Comparison of ENCODE assay signal across 8 cellular contexts in genomic region chr7:135335628-135336139, GRCh38.
DNase-seq lines count a peak whose midpoint lies in the region; ATAC-seq and TF ChIP-seq lines count a peak whose summit lies in the region.

No MANE protein-coding gene starts in this region.

- no peaks in the 10 kb centered on the region for H3K79me2 ChIP-seq in PC-3 (ENCODE audit: low read length)

- no peaks in the 10 kb centered on the region for H4K20me1 ChIP-seq in PC-3 (ENCODE audit: low read length)

- no peak overlapping the region for H3K4me3 ChIP-seq in BJ (ENCODE audit: low read depth, low read length)
- no peak overlapping the region for H3K4me3 ChIP-seq in PC-3 (ENCODE audit: low read length)
- H3K4me3 ChIP-seq in body of pancreas = no peak overlapping the region

- H3K27me3 ChIP-seq in BJ (ENCODE audit: control insufficient read depth, insufficient read depth, low read length) = no peaks in the 10 kb centered on the region
- H3K27me3 ChIP-seq in PC-3 (ENCODE audit: low read length) = no peaks in the 10 kb centered on the region
- no peaks in the 10 kb centered on the region for H3K27me3 ChIP-seq in body of pancreas

- WGBS in body of pancreas, 2 donors = 21 to 50% methylated on average over 4 to 9 of the region's 9 CpGs

- no peak for DNase-seq in BJ (ENCODE audit: low read depth)
- peak; percentile 35 for DNase-seq in GM19238 (ENCODE audit: insufficient read length, low spot score)
- peak; percentile 83 for DNase-seq in KBM-7
- DNase-seq in PC-3 = peak; percentile 79
- DNase-seq in body of pancreas = peak; percentile 79 to 89 (median 86)
- DNase-seq in kidney glomerular epithelial cell (lab: John Stamatoyannopoulos, UW) = peak; percentile 77
- DNase-seq in stimulated activated CD8-positive, alpha-beta memory T cell treated with anti-CD3 and anti-CD28 coated beads, Interleukin-7, amount 100 ng/mL, for 48 hours (ENCODE audit: extremely low read depth in 1 of 2, low read depth in 1 of 2) = peak; percentile 9 to 38

- H3K9ac ChIP-seq in PC-3 (ENCODE audit: low read length) = no peak overlapping the region

- TF ChIP-seq CTCF in BJ (IDR thresholded peaks at IDR 0.05; ENCODE audit: insufficient read depth, low read depth, low read length) = 0 out of 2 replicates have a peak, but pooled peaks have one; percentile 12
- TF ChIP-seq CTCF in PC-3 (conservative IDR thresholded peaks at IDR 0.05; ENCODE audit: low read depth, low read length) = peak; percentile 84
- peak; percentile 22 to 84 (median 73) for TF ChIP-seq CTCF in body of pancreas (IDR thresholded peaks at IDR 0.05)

- no TSS peak for BruUV-seq in PC-3 (replicated peaks; lab: Mats Ljungman, UMichigan)

- CTCF ChIA-PET in BJ (lab: Yijun Ruan, JAX) (interaction anchor here (0.7 kb wide), 1 partner anchor 55 kb away, joined by 4 read pairs; no protein-coding TSS in a partner anchor), PC-3 (lab: Charles Lee) (interaction anchor here (0.6 to 1.6 kb wide), 6 partner anchors 40 to 185 kb away, joined by 3 to 19 read pairs (median 4); no protein-coding TSS in a partner anchor)

- H3K9me3 ChIP-seq in PC-3 (ENCODE audit: low read length) (no peaks in the 10 kb centered on the region), body of pancreas (no peaks in the 10 kb centered on the region)

- no peak overlapping the region for H3K27ac ChIP-seq in PC-3 (ENCODE audit: low read length)
- H3K27ac ChIP-seq in body of pancreas = no peak overlapping the region

- POLR2A ChIA-PET in BJ (lab: Charles Lee) (no interaction called here), PC-3 (lab: Charles Lee; ENCODE audit: unreplicated experiment) (no interaction called here)

- TF ChIP-seq POLR2A in body of pancreas (IDR thresholded peaks at IDR 0.05) = no peak

- no peaks in the 10 kb centered on the region for H3F3A ChIP-seq in PC-3 (ENCODE audit: low read length, unreplicated experiment)

- ATAC-seq in PC-3 = peak; percentile 92
- peak; percentile 85 for ATAC-seq in body of pancreas
- no peak for ATAC-seq in GM21737 (IDR thresholded peaks at IDR 0.05; ENCODE audit: unreplicated experiment)

- no peak overlapping the region for H2AFZ ChIP-seq in PC-3 (ENCODE audit: low read length)

- no peaks in the 10 kb centered on the region for H3K9me2 ChIP-seq in PC-3 (replicated peaks; ENCODE audit: low read length)

- no peaks in the 10 kb centered on the region for H3K36me3 ChIP-seq in BJ (ENCODE audit: control insufficient read depth, insufficient read depth, low read length)
- no peaks in the 10 kb centered on the region for H3K36me3 ChIP-seq in PC-3 (ENCODE audit: low read depth, low read length)
- H3K36me3 ChIP-seq in body of pancreas (replicated peaks in 1 of 2; ENCODE audit: insufficient read depth in 1 of 2, low read depth in 2 of 2) = no peaks in the 10 kb centered on the region

- H3K4me1 ChIP-seq in PC-3 (ENCODE audit: insufficient read depth, low read length) (peaks cover 14% of the 10 kb centered on the region), body of pancreas (peaks cover 7% of the 10 kb centered on the region)

- intact Hi-C loops in PC-3 (cut with micrococcal nuclease) (loop anchor here (1.0 to 5.0 kb wide), 2 partner anchors 54 to 648 kb away; no protein-coding TSS in a partner anchor), body of pancreas (cut with DNase I) (loop anchor here (5.0 kb wide), 1 partner anchor 53 kb away; no protein-coding TSS in a partner anchor)

- no peak overlapping the region for H3K4me2 ChIP-seq in PC-3 (ENCODE audit: low read length)

- in situ Hi-C loops in KBM-7 (cut with MboI; ENCODE audit: low pct_unique_long_range_greater_than_20kb, low sequenced_read_pairs) = no loop called here

Comparison
In these comparisons a context has a peak if more than half of its experiments do, and no peak if none do; other contexts are left out.
1. CTCF ChIP-seq: peak in every context shown above with its lines; median percentile 84 in PC-3; 73 in body of pancreas; 12 in BJ.